2 cellular contexts compared by ENCODE assay signal in the genomic region with DNA sequence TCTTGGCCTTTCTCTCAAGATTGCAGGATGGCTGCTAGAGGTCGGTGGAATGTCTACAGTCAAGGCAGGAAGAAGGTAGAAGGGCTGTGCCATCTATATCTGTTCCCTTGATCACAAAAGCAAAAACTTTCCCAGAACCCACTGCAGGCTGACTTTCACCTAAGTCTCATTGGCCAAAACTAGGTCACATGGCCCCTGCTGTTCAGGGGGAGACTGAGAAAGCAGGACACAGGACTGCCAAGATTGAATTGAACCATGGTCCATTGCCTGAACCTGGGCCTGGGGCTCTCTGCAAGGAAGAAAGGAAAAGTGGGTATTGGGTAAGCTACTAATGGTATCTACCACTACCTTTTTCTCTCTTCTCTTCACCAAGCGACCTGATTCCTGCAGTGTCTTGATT.
TF ChIP-seq lines count a peak whose summit lies in the region.

No MANE protein-coding gene starts in this region.

TF ChIP-seq in GM23338, 12 proteins besides CTCF, POLR2A, EP300 and RAD21 (continued from another document):
- TF ChIP-seq CREB1 (CRISPR knock-in tag; IDR thresholded peaks at IDR 0.05; ENCODE audit: low read depth) (no peak), JUNB (IDR thresholded peaks at IDR 0.05; ENCODE audit: unreplicated experiment) (no peak)

TF ChIP-seq in K562, 482 proteins besides CTCF, POLR2A, EP300 and RAD21 (continued from another document):
- peak; percentile 31 for TF ChIP-seq NFYB (IDR thresholded peaks at IDR 0.05; ENCODE audit: extremely low read depth, insufficient read length)
